12 cellular contexts compared by ENCODE assay signal in genomic region chr2:27119330-27119670, GRCh38. TPM values are rescaled to one million over a fixed set of nuclear protein-coding genes. Genes with fewer than 3 reads are reported as not detected.
DNase-seq lines count a peak whose midpoint lies in the region; ATAC-seq, FAIRE-seq and TF ChIP-seq lines count a peak whose summit lies in the region.
"Not testable (repeated sequence)": the region's sequence is repeated elsewhere in the genome, so short reads cannot be mapped to it uniquely, and the experiment has no call there.
"Had no signal": no experiment of that assay in that cellular context is flagged by ENCODE, and none has a peak within 500 bp of the region (broad histone marks: within the 10 kb centered on the region; RNA-seq: fewer than 3 reads in every experiment).

No MANE protein-coding gene starts in this region.

- H3K27ac Mint-ChIP-seq in CD4-positive, alpha-beta T cell, result not testable (repeated sequence)
- peak overlapping the region; percentile 13 for H3K27ac Mint-ChIP-seq in activated CD4-positive, alpha-beta T cell treated with anti-CD3 and anti-CD28 coated beads, Interleukin-2, amount 10 ng/mL, durations not matched to agents 24 days and 14 days

- CTCF ChIA-PET in CD4-positive, alpha-beta T cell (lab: Charles Lee); GM12878 (lab: Yijun Ruan, JAX): not testable (repeated sequence)

- peaks cover 18% of the 10 kb centered on the region for H3K4me1 Mint-ChIP-seq in CD4-positive, alpha-beta T cell (ENCODE audit: low read depth)
- H3K4me1 Mint-ChIP-seq in activated CD4-positive, alpha-beta T cell treated with anti-CD3 and anti-CD28 coated beads, Interleukin-2, amount 10 ng/mL, durations not matched to agents 24 days and 14 days, result peaks cover 16% of the 10 kb centered on the region

- TF ChIP-seq POLR2A in GM12878 (IDR thresholded peaks at IDR 0.05; ENCODE audit: low read depth, low read length); esophagus squamous epithelium (IDR thresholded peaks at IDR 0.05): not testable (repeated sequence)

- not testable (repeated sequence) for H3K9me3 Mint-ChIP-seq in CD4-positive, alpha-beta T cell; activated CD4-positive, alpha-beta T cell treated with anti-CD3 and anti-CD28 coated beads, Interleukin-2, amount 10 ng/mL, durations not matched to agents 24 days and 14 days

- not testable (repeated sequence) for DNase-seq in CD4-positive, alpha-beta T cell; MG63; activated CD4-positive, alpha-beta T cell treated with anti-CD3 and anti-CD28 coated beads, Interleukin-2, amount 10 ng/mL, durations not matched to agents 24 days and 14 days; GM12878 (ENCODE audit: low read depth, low spot score); esophagus squamous epithelium (lab: John Stamatoyannopoulos, UW); thoracic aorta (ENCODE audit: low spot score)

- not testable (repeated sequence) for H3K4me1 ChIP-seq in GM12878 (ENCODE audit: control insufficient read depth, insufficient read depth, low read length); parathyroid adenoma
- H3K4me1 ChIP-seq in esophagus squamous epithelium (peaks cover 3 to 29% (median 11%) of the 10 kb centered on the region in 3 donors), liver (ENCODE audit: control insufficient read depth in 4 of 4, insufficient read depth in 4 of 4, low read length in 3 of 4) (peaks cover 4 to 24% (median 16%) of the 10 kb centered on the region in 4 donors), thoracic aorta (ENCODE audit: control insufficient read depth in 1 of 2, low read depth in 2 of 2) (peaks cover 9 to 15% of the 10 kb centered on the region in 2 donors)

- in situ Hi-C loops in GM12878 (cut with MboI), result not testable (repeated sequence)

- TF ChIP-seq EP300 in GM12878 (IDR thresholded peaks at IDR 0.05; ENCODE audit: borderline replicate concordance in 1 of 2, control insufficient read depth in 1 of 2, low read depth in 2 of 2, low read length in 2 of 2), result not testable (repeated sequence)

- H3K9me3 ChIP-seq in CD4-positive, alpha-beta T cell (ENCODE audit: control insufficient read depth, low read length); MG63; GM12878 (replicated peaks; ENCODE audit: control insufficient read depth, insufficient read depth, low read length); esophagus squamous epithelium; liver (ENCODE audit: control insufficient read depth in 4 of 4, low read length in 3 of 4); parathyroid adenoma (ENCODE audit: control insufficient read depth, low read length); thoracic aorta: not testable (repeated sequence)

- ATAC-seq in CD4-positive, alpha-beta T cell (ENCODE audit: poor library complexity); GM12878; thoracic aorta (ENCODE audit: insufficient number of reproducible peaks, low FRiP score, low read depth): not testable (repeated sequence)

- 52% methylated on average over 8 of the region's 8 CpGs for WGBS in GM12878 (ENCODE audit: insufficient coverage, insufficient replicate concordance, low lambda C conversion rate, missing lambda C conversion rate)
- WGBS in esophagus squamous epithelium, 2 donors, result 82 to 84% methylated on average over 8 of the region's 8 CpGs
- 85% methylated on average over 8 of the region's 8 CpGs for WGBS in liver

- not testable (repeated sequence) for TF ChIP-seq RAD21 in GM12878 (IDR thresholded peaks at IDR 0.05; ENCODE audit: insufficient read depth, low read depth, low read length); liver (IDR thresholded peaks at IDR 0.05)

- RAD21 ChIA-PET in GM12878 (lab: Charles Lee; ENCODE audit: unreplicated experiment), result not testable (repeated sequence)

- SMC1A ChIA-PET in GM12878 (lab: Charles Lee; ENCODE audit: uncharacterized antibody, unreplicated experiment), result not testable (repeated sequence)

- intact Hi-C loops in CD4-positive, alpha-beta T cell (cut with DNase I, micrococcal nuclease); activated CD4-positive, alpha-beta T cell treated with anti-CD3 and anti-CD28 coated beads, Interleukin-2, amount 10 ng/mL, durations not matched to agents 24 days and 14 days (cut with micrococcal nuclease); GM12878 (cut with micrococcal nuclease; ENCODE audit: unreplicated experiment); esophagus squamous epithelium (cut with DNase I): not testable (repeated sequence)

- not testable (repeated sequence) for H3K9ac ChIP-seq in GM12878 (ENCODE audit: control insufficient read depth, insufficient read depth, low read length); liver (ENCODE audit: low read depth in 1 of 2, low read length in 2 of 2); parathyroid adenoma

- peaks cover 33% of the 10 kb centered on the region for H3K27me3 Mint-ChIP-seq in CD4-positive, alpha-beta T cell
- peaks cover 48% of the 10 kb centered on the region for H3K27me3 Mint-ChIP-seq in activated CD4-positive, alpha-beta T cell treated with anti-CD3 and anti-CD28 coated beads, Interleukin-2, amount 10 ng/mL, durations not matched to agents 24 days and 14 days

- H2AFZ ChIP-seq in GM12878 (ENCODE audit: control insufficient read depth, low read depth, low read length) (peak overlapping the region; percentile 16), parathyroid adenoma (peak overlapping the region; percentile 42)

- H4K20me1 ChIP-seq in GM12878 (ENCODE audit: control insufficient read depth, insufficient read depth), result not testable (repeated sequence)

- not testable (repeated sequence) for TF ChIP-seq CTCF in CD4-positive, alpha-beta T cell (IDR thresholded peaks at IDR 0.05); GM12878 (IDR thresholded peaks at IDR 0.05 in 2 of 3, conservative IDR thresholded peaks at IDR 0.05 in 1 of 3; ENCODE audit: control insufficient read depth in 2 of 3, extremely low read depth in 1 of 3, insufficient read depth in 1 of 3, low read depth in 3 of 3, low read length in 3 of 3); esophagus squamous epithelium (IDR thresholded peaks at IDR 0.05); liver (IDR thresholded peaks at IDR 0.05; ENCODE audit: low read depth, low read length, missing input control); parathyroid adenoma (IDR thresholded peaks at IDR 0.05); thoracic aorta (IDR thresholded peaks at IDR 0.05)

- H3K36me3 Mint-ChIP-seq in CD4-positive, alpha-beta T cell (ENCODE audit: low read depth); activated CD4-positive, alpha-beta T cell treated with anti-CD3 and anti-CD28 coated beads, Interleukin-2, amount 10 ng/mL, durations not matched to agents 24 days and 14 days (ENCODE audit: low read depth): not testable (repeated sequence)

- H3K4me3 ChIP-seq in MG63, result peak overlapping the region; percentile 40
- H3K4me3 ChIP-seq in GM12878; parathyroid adenoma (ENCODE audit: low read depth, low read length): not testable (repeated sequence)
- peak overlapping the region; percentile 34 to 67 (median 44) for H3K4me3 ChIP-seq in esophagus squamous epithelium
- peak overlapping the region in 2 of 3 donors; percentile 7 to 52 for H3K4me3 ChIP-seq in liver (ENCODE audit: low read depth in 1 of 3, low read length in 3 of 3)
- peak overlapping the region; percentile 68 for H3K4me3 ChIP-seq in thoracic aorta

- H3K36me3 ChIP-seq in MG63; GM12878 (ENCODE audit: control insufficient read depth in 2 of 2, insufficient read depth in 2 of 2, low read length in 1 of 2); esophagus squamous epithelium; liver (ENCODE audit: control insufficient read depth in 4 of 4, insufficient read depth in 3 of 4, low read depth in 1 of 4, low read length in 3 of 4); parathyroid adenoma (ENCODE audit: control insufficient read depth, insufficient read depth, low read length); thoracic aorta: not testable (repeated sequence)

- BruUV-seq in GM12878 (replicated peaks; lab: Mats Ljungman, UMichigan), result not testable (repeated sequence)

- not testable (repeated sequence) for FAIRE-seq in GM12878 (lab: Jason Lieb, UNC)

- not testable (repeated sequence) for H3K27ac ChIP-seq in CD4-positive, alpha-beta T cell (ENCODE audit: low read depth, low read length); GM12878 (ENCODE audit: control insufficient read depth, insufficient read depth); esophagus squamous epithelium; liver (ENCODE audit: low read depth in 1 of 2, low read length in 2 of 2); parathyroid adenoma; thoracic aorta

- POLR2A ChIA-PET in CD4-positive, alpha-beta T cell (lab: Charles Lee); GM12878 (lab: Charles Lee): not testable (repeated sequence)

- H3K27me3 ChIP-seq in CD4-positive, alpha-beta T cell (ENCODE audit: control insufficient read depth, insufficient read depth, low read length), result peaks cover 14% of the 10 kb centered on the region
- H3K27me3 ChIP-seq in MG63; GM12878 (replicated peaks in 1 of 2; ENCODE audit: control insufficient read depth in 2 of 2, insufficient read depth in 2 of 2, low read length in 1 of 2); liver (ENCODE audit: control insufficient read depth in 4 of 4, insufficient read depth in 4 of 4, low read length in 3 of 4); parathyroid adenoma (ENCODE audit: control insufficient read depth, insufficient read depth, low read length); thoracic aorta (replicated peaks; ENCODE audit: insufficient read depth): not testable (repeated sequence)
- H3K27me3 ChIP-seq in esophagus squamous epithelium, result peaks cover 0 to 40% (median 0%) of the 10 kb centered on the region in 4 donors

- H3K79me2 ChIP-seq in GM12878 (ENCODE audit: control insufficient read depth, insufficient read depth, low read length); parathyroid adenoma: not testable (repeated sequence)

- peak overlapping the region; percentile 81 for H3K4me3 Mint-ChIP-seq in CD4-positive, alpha-beta T cell
- peak overlapping the region; percentile 82 for H3K4me3 Mint-ChIP-seq in activated CD4-positive, alpha-beta T cell treated with anti-CD3 and anti-CD28 coated beads, Interleukin-2, amount 10 ng/mL, durations not matched to agents 24 days and 14 days

- H3K4me2 ChIP-seq in GM12878 (ENCODE audit: control insufficient read depth, insufficient read depth), result peak overlapping the region; percentile 48; the same call in 1 of the 2 replicates
- not testable (repeated sequence) for H3K4me2 ChIP-seq in parathyroid adenoma (ENCODE audit: low read length)

RNA-seq across cellular contexts. Expression of gene CGREF1, which starts 0.4 kb away (rescaled TPM):
- total RNA-seq in CD4-positive, alpha-beta T cell, result not detected
- 21.6 and 29.1 TPM in 2 replicates for total RNA-seq in MG63 (2014; rRNA removed; shearing (Covaris generic); ENCODE audit: low replicate concordance)
- 14.4 and 15.1 TPM in 2 replicates for total RNA-seq in activated CD4-positive, alpha-beta T cell treated with anti-CD3 and anti-CD28 coated beads, Interleukin-2, amount 10 ng/mL, durations not matched to agents 24 days and 14 days
- 0.34 TPM in 1 of 2 replicates, not detected in the other for total RNA-seq in GM12878 (2013; cell fraction: nucleolus; rRNA removed)
- total RNA-seq in GM12878 (2014; rRNA removed), result not detected in 2 replicates
- total RNA-seq in GM12878 (2014; rRNA removed; fragmentation: Illumina TruSeq; extraction: Trizol), result not detected in 2 replicates
- 0.11 TPM in 1 of 2 replicates, not detected in the other for total RNA-seq in GM12878 (2021)
- not detected for polyA plus RNA-seq in GM12878 (2011; ENCODE audit: low read depth)
- polyA plus RNA-seq in GM12878 (2011; rRNA removed), result 0.04 TPM in 1 of 2 replicates, not detected in the other
- polyA plus RNA-seq in GM12878 (2011; cell fraction: cytosol; rRNA removed), result 0.05 TPM in 1 of 2 replicates, not detected in the other
- polyA plus RNA-seq in GM12878 (2011; cell fraction: nucleus; rRNA removed), result not detected in 2 replicates
- 0.20 and 0.24 TPM in 2 replicates for polyA plus RNA-seq in GM12878 (2012)
- 0.06 TPM in 1 of 2 replicates, not detected in the other for polyA plus RNA-seq in GM12878 (2014; fragmentation: Illumina TruSeq; extraction: Trizol)
- not detected for polyA plus RNA-seq in GM12878 (2014; fragmentation: Nextera tagmentation; extraction: Ambion mirVana)
- not detected in 2 replicates for polyA plus RNA-seq in GM12878 (2014; rRNA removed)
- under 1 TPM in 1 of 2 experiments, not detected in 1; 0.21 TPM for polyA plus RNA-seq in GM12878 (2016; fragmentation: Nextera tagmentation; extraction: Ambion mirVana)
- polyA minus RNA-seq in GM12878 (2011; rRNA and poly(A)+ RNA removed), result not detected in 2 replicates
- polyA minus RNA-seq in GM12878 (2011; cell fraction: cytosol; rRNA and poly(A)+ RNA removed), result not detected in 2 replicates
- not detected in 2 replicates for polyA minus RNA-seq in GM12878 (2011; cell fraction: nucleus; rRNA and poly(A)+ RNA removed)
- total RNA-seq in esophagus squamous epithelium, result 1 to 10 TPM; 2.6 to 6.1 (median 3.9) TPM
- total RNA-seq in liver, result 10 to 100 TPM in 1 of 2 donors, under 1 TPM in 1; 0.98 to 10.3 TPM
- 10 to 100 TPM; 13.0 to 16.1 TPM for polyA plus RNA-seq in liver
- total RNA-seq in thoracic aorta, result 10 to 100 TPM; 18.8 to 19.8 TPM

RNA-seq across cellular contexts. Expression of gene ABHD1, which starts 4.3 kb away (rescaled TPM):
- total RNA-seq in CD4-positive, alpha-beta T cell, result 1 to 10 TPM; 1.0 to 1.3 TPM
- not detected in 2 replicates for total RNA-seq in MG63 (2014; rRNA removed; shearing (Covaris generic); ENCODE audit: low replicate concordance)
- total RNA-seq in activated CD4-positive, alpha-beta T cell treated with anti-CD3 and anti-CD28 coated beads, Interleukin-2, amount 10 ng/mL, durations not matched to agents 24 days and 14 days, result 0.23 and 0.28 TPM in 2 replicates
- total RNA-seq in GM12878 (2013; cell fraction: nucleolus; rRNA removed), result 0.15 and 0.23 TPM in 2 replicates
- total RNA-seq in GM12878 (2014; rRNA removed), result not detected in 2 replicates
- total RNA-seq in GM12878 (2014; rRNA removed; fragmentation: Illumina TruSeq; extraction: Trizol), result 0.14 and 0.18 TPM in 2 replicates
- total RNA-seq in GM12878 (2021), result 0.29 TPM in 1 of 2 replicates, not detected in the other
- polyA plus RNA-seq in GM12878 (2011; ENCODE audit: low read depth), result 0.22 TPM
- polyA plus RNA-seq in GM12878 (2011; rRNA removed), result 0.14 TPM in 1 of 2 replicates, not detected in the other
- 0.07 TPM in 1 of 2 replicates, not detected in the other for polyA plus RNA-seq in GM12878 (2011; cell fraction: cytosol; rRNA removed)
- 0.09 TPM in 1 of 2 replicates, not detected in the other for polyA plus RNA-seq in GM12878 (2011; cell fraction: nucleus; rRNA removed)
- 0.42 and 0.72 TPM in 2 replicates for polyA plus RNA-seq in GM12878 (2012)
- 0.04 TPM in 1 of 2 replicates, not detected in the other for polyA plus RNA-seq in GM12878 (2014; fragmentation: Illumina TruSeq; extraction: Trizol)
- polyA plus RNA-seq in GM12878 (2014; fragmentation: Nextera tagmentation; extraction: Ambion mirVana), result under 1 TPM; 0.16 to 0.35 TPM
- 0.09 and 0.32 TPM in 2 replicates for polyA plus RNA-seq in GM12878 (2014; rRNA removed)
- polyA plus RNA-seq in GM12878 (2016; fragmentation: Nextera tagmentation; extraction: Ambion mirVana), result under 1 TPM; 0.19 to 0.21 TPM
- not detected in 2 replicates for polyA minus RNA-seq in GM12878 (2011; rRNA and poly(A)+ RNA removed)
- not detected in 2 replicates for polyA minus RNA-seq in GM12878 (2011; cell fraction: cytosol; rRNA and poly(A)+ RNA removed)
- polyA minus RNA-seq in GM12878 (2011; cell fraction: nucleus; rRNA and poly(A)+ RNA removed), result 0.10 TPM in 1 of 2 replicates, not detected in the other
- total RNA-seq in esophagus squamous epithelium, result not detected
- total RNA-seq in liver, result under 1 TPM; 0.09 to 0.67 TPM
- polyA plus RNA-seq in liver, result 1 to 10 TPM in 1 of 2 donors, under 1 TPM in 1; 0.54 to 2.0 TPM
- under 1 TPM in 1 of 2 donors, not detected in 1; 0.27 TPM for total RNA-seq in thoracic aorta

RNA-seq across cellular contexts. Expression of gene PREB, which starts 15.1 kb away (rescaled TPM):
- total RNA-seq in CD4-positive, alpha-beta T cell, result 10 to 100 TPM; 12.3 to 12.6 TPM
- 60.5 and 84.3 TPM in 2 replicates for total RNA-seq in MG63 (2014; rRNA removed; shearing (Covaris generic); ENCODE audit: low replicate concordance)
- total RNA-seq in activated CD4-positive, alpha-beta T cell treated with anti-CD3 and anti-CD28 coated beads, Interleukin-2, amount 10 ng/mL, durations not matched to agents 24 days and 14 days, result 85.4 and 88.3 TPM in 2 replicates
- 22.0 and 23.1 TPM in 2 replicates for total RNA-seq in GM12878 (2013; cell fraction: nucleolus; rRNA removed)
- 59.9 and 78.0 TPM in 2 replicates for total RNA-seq in GM12878 (2014; rRNA removed)
- 32.6 and 34.7 TPM in 2 replicates for total RNA-seq in GM12878 (2014; rRNA removed; fragmentation: Illumina TruSeq; extraction: Trizol)
- total RNA-seq in GM12878 (2021), result 50.6 and 51.3 TPM in 2 replicates
- 23.1 TPM for polyA plus RNA-seq in GM12878 (2011; ENCODE audit: low read depth)
- 22.6 and 38.7 TPM in 2 replicates for polyA plus RNA-seq in GM12878 (2011; rRNA removed)
- polyA plus RNA-seq in GM12878 (2011; cell fraction: cytosol; rRNA removed), result 57.1 and 62.5 TPM in 2 replicates
- polyA plus RNA-seq in GM12878 (2011; cell fraction: nucleus; rRNA removed), result 64.0 and 67.5 TPM in 2 replicates
- 29.3 and 37.0 TPM in 2 replicates for polyA plus RNA-seq in GM12878 (2012)
- polyA plus RNA-seq in GM12878 (2014; fragmentation: Illumina TruSeq; extraction: Trizol), result 44.9 and 54.2 TPM in 2 replicates
- 10 to 100 TPM; 26.3 to 45.7 TPM for polyA plus RNA-seq in GM12878 (2014; fragmentation: Nextera tagmentation; extraction: Ambion mirVana)
- 59.7 and 69.1 TPM in 2 replicates for polyA plus RNA-seq in GM12878 (2014; rRNA removed)
- polyA plus RNA-seq in GM12878 (2016; fragmentation: Nextera tagmentation; extraction: Ambion mirVana), result 100 to 1,000 TPM in 1 of 2 experiments, 10 to 100 TPM in 1; 87.2 to 101 TPM
- polyA minus RNA-seq in GM12878 (2011; rRNA and poly(A)+ RNA removed), result 55.8 and 57.1 TPM in 2 replicates
- 9.1 and 13.9 TPM in 2 replicates for polyA minus RNA-seq in GM12878 (2011; cell fraction: cytosol; rRNA and poly(A)+ RNA removed)
- 13.7 and 20.0 TPM in 2 replicates for polyA minus RNA-seq in GM12878 (2011; cell fraction: nucleus; rRNA and poly(A)+ RNA removed)
- total RNA-seq in esophagus squamous epithelium, result 10 to 100 TPM; 45.5 to 77.9 (median 53.9) TPM
- total RNA-seq in liver, result 10 to 100 TPM; 21.5 to 81.4 TPM
- polyA plus RNA-seq in liver, result 10 to 100 TPM; 40.3 to 98.4 TPM
- 10 to 100 TPM; 64.3 to 92.3 TPM for total RNA-seq in thoracic aorta

RNA-seq across cellular contexts. Expression of gene PRR30, which starts 19.9 kb away (rescaled TPM):
- total RNA-seq in CD4-positive, alpha-beta T cell, result not detected
- not detected in 2 replicates for total RNA-seq in MG63 (2014; rRNA removed; shearing (Covaris generic); ENCODE audit: low replicate concordance)
- total RNA-seq in activated CD4-positive, alpha-beta T cell treated with anti-CD3 and anti-CD28 coated beads, Interleukin-2, amount 10 ng/mL, durations not matched to agents 24 days and 14 days, result not detected in 2 replicates
- not detected in 2 replicates for total RNA-seq in GM12878 (2013; cell fraction: nucleolus; rRNA removed)
- total RNA-seq in GM12878 (2014; rRNA removed), result not detected in 2 replicates
- total RNA-seq in GM12878 (2014; rRNA removed; fragmentation: Illumina TruSeq; extraction: Trizol), result not detected in 2 replicates
- not detected in 2 replicates for total RNA-seq in GM12878 (2021)
- not detected for polyA plus RNA-seq in GM12878 (2011; ENCODE audit: low read depth)
- not detected in 2 replicates for polyA plus RNA-seq in GM12878 (2011; rRNA removed)
- not detected in 2 replicates for polyA plus RNA-seq in GM12878 (2011; cell fraction: cytosol; rRNA removed)
- polyA plus RNA-seq in GM12878 (2011; cell fraction: nucleus; rRNA removed), result not detected in 2 replicates
- not detected in 2 replicates for polyA plus RNA-seq in GM12878 (2012)
- not detected in 2 replicates for polyA plus RNA-seq in GM12878 (2014; fragmentation: Illumina TruSeq; extraction: Trizol)
- not detected for polyA plus RNA-seq in GM12878 (2014; fragmentation: Nextera tagmentation; extraction: Ambion mirVana)
- polyA plus RNA-seq in GM12878 (2014; rRNA removed), result not detected in 2 replicates
- polyA plus RNA-seq in GM12878 (2016; fragmentation: Nextera tagmentation; extraction: Ambion mirVana), result not detected
- not detected in 2 replicates for polyA minus RNA-seq in GM12878 (2011; rRNA and poly(A)+ RNA removed)
- polyA minus RNA-seq in GM12878 (2011; cell fraction: cytosol; rRNA and poly(A)+ RNA removed), result not detected in 2 replicates
- polyA minus RNA-seq in GM12878 (2011; cell fraction: nucleus; rRNA and poly(A)+ RNA removed), result not detected in 2 replicates
- not detected for total RNA-seq in esophagus squamous epithelium
- total RNA-seq in liver, result not detected
- polyA plus RNA-seq in liver, result not detected
- not detected for total RNA-seq in thoracic aorta
- total RNA-seq: cerebellum, left cardiac atrium, pancreas, Peyer's patch had no signal
- polyA plus RNA-seq: pancreas had no signal

RNA-seq across cellular contexts. Expression of gene TCF23, which starts 29.5 kb away (rescaled TPM):
- not detected for total RNA-seq in CD4-positive, alpha-beta T cell
- total RNA-seq in MG63 (2014; rRNA removed; shearing (Covaris generic); ENCODE audit: low replicate concordance), result not detected in 2 replicates
- not detected in 2 replicates for total RNA-seq in activated CD4-positive, alpha-beta T cell treated with anti-CD3 and anti-CD28 coated beads, Interleukin-2, amount 10 ng/mL, durations not matched to agents 24 days and 14 days
- not detected in 2 replicates for total RNA-seq in GM12878 (2013; cell fraction: nucleolus; rRNA removed)
- total RNA-seq in GM12878 (2014; rRNA removed), result not detected in 2 replicates
- total RNA-seq in GM12878 (2014; rRNA removed; fragmentation: Illumina TruSeq; extraction: Trizol), result not detected in 2 replicates
- not detected in 2 replicates for total RNA-seq in GM12878 (2021)
- polyA plus RNA-seq in GM12878 (2011; ENCODE audit: low read depth), result not detected
- polyA plus RNA-seq in GM12878 (2011; rRNA removed), result not detected in 2 replicates
- not detected in 2 replicates for polyA plus RNA-seq in GM12878 (2011; cell fraction: cytosol; rRNA removed)
- not detected in 2 replicates for polyA plus RNA-seq in GM12878 (2011; cell fraction: nucleus; rRNA removed)
- polyA plus RNA-seq in GM12878 (2012), result not detected in 2 replicates
- not detected in 2 replicates for polyA plus RNA-seq in GM12878 (2014; fragmentation: Illumina TruSeq; extraction: Trizol)
- not detected for polyA plus RNA-seq in GM12878 (2014; fragmentation: Nextera tagmentation; extraction: Ambion mirVana)
- not detected in 2 replicates for polyA plus RNA-seq in GM12878 (2014; rRNA removed)
- not detected for polyA plus RNA-seq in GM12878 (2016; fragmentation: Nextera tagmentation; extraction: Ambion mirVana)
- polyA minus RNA-seq in GM12878 (2011; rRNA and poly(A)+ RNA removed), result not detected in 2 replicates
- polyA minus RNA-seq in GM12878 (2011; cell fraction: cytosol; rRNA and poly(A)+ RNA removed), result not detected in 2 replicates
- polyA minus RNA-seq in GM12878 (2011; cell fraction: nucleus; rRNA and poly(A)+ RNA removed), result not detected in 2 replicates
- not detected for total RNA-seq in esophagus squamous epithelium
- total RNA-seq in liver, result under 1 TPM; under 0.01 to 0.05 TPM
- under 1 TPM in 1 of 2 donors, not detected in 1; 0.02 TPM for polyA plus RNA-seq in liver
- not detected for total RNA-seq in thoracic aorta
- total RNA-seq: cerebellum, Peyer's patch had no signal
- polyA plus RNA-seq: pancreas had no signal
